Comparison of ENCODE assay signal across 8 cellular contexts in genomic region chr12:122895757-122896636, GRCh38. TPM values are rescaled to one million over a fixed set of nuclear protein-coding genes. Genes with fewer than 3 reads are reported as not detected.
DNase-seq lines count a peak whose midpoint lies in the region; ATAC-seq lines count a peak whose summit lies in the region.

VPS37B (minus strand) TSS chr12:122896124; CDS start chr12:122896062, 62 bp downstream.

- H3K36me3 ChIP-seq in ACC112 (ENCODE audit: insufficient read depth, low read length) = no peaks in the 10 kb centered on the region

- peak within 1 kb of the TSS; percentile 73 for H2AFZ ChIP-seq in ACC112 (ENCODE audit: low read length, unreplicated experiment)

- no peaks in the 10 kb centered on the region for H3K27me3 ChIP-seq in ACC112 (ENCODE audit: insufficient read depth, low read length)

- peak; percentile 49 for ATAC-seq in GM18517 (IDR thresholded peaks at IDR 0.05; ENCODE audit: unreplicated experiment)

- DNase-seq in HuH-7.5 (ENCODE audit: low spot score) = peak; percentile 68
- peak; percentile 88 for DNase-seq in SK-N-DZ (ENCODE audit: low spot score)
- peak; percentile 84 for DNase-seq in activated naive CD4-positive, alpha-beta T cell treated with anti-CD3 and anti-CD28 coated beads, Interleukin-2, amount 50 U/mL, for 16 hours
- peak; percentile 83 for DNase-seq in germinal center (ENCODE audit: low spot score)
- peak; percentile 54 for DNase-seq in occipital lobe (lab: John Stamatoyannopoulos, UW)
- DNase-seq in substantia nigra (lab: John Stamatoyannopoulos, UW) = peak in 43 of 49 donors; percentile 19 to 94 (median 53)

- peaks cover 36% of the 10 kb centered on the region for H3K4me1 ChIP-seq in ACC112 (ENCODE audit: control insufficient read depth, insufficient read depth, low read length, unreplicated experiment)

- peak within 1 kb of the TSS; percentile 90 for H3K4me3 ChIP-seq in ACC112 (ENCODE audit: low read depth, low read length)

- H3K79me2 ChIP-seq in ACC112 (ENCODE audit: control insufficient read depth, insufficient read depth, low read length, unreplicated experiment) = peaks cover 46% of the 10 kb centered on the region

- H3K27ac ChIP-seq in ACC112 (ENCODE audit: low read depth, low read length) (peak within 1 kb of the TSS; percentile 33), substantia nigra (ENCODE audit: low read depth, low read length, poor library complexity, severe bottlenecking) (peak within 1 kb of the TSS; percentile 80)

RNA-seq across cellular contexts. Expression of gene VPS37B, which starts in this region (rescaled TPM):
- 19.7 TPM in 2 replicates for polyA plus RNA-seq in SK-N-DZ (2014; cell fraction: cytosol; rRNA removed)
- polyA plus RNA-seq in SK-N-DZ (2014; cell fraction: nucleus; rRNA removed) = 11.5 and 15.3 TPM in 2 replicates
- total RNA-seq in occipital lobe = 15.3 TPM

Comparison
In these comparisons a context has a peak if more than half of its experiments do, and no peak if none do; other contexts are left out.
1. Peak in every context shown above with its lines: DNase-seq, ATAC-seq, H3K4me3 ChIP-seq and H3K27ac ChIP-seq.